Comparison of ENCODE assay signal across 34 cellular contexts in the genomic region with DNA sequence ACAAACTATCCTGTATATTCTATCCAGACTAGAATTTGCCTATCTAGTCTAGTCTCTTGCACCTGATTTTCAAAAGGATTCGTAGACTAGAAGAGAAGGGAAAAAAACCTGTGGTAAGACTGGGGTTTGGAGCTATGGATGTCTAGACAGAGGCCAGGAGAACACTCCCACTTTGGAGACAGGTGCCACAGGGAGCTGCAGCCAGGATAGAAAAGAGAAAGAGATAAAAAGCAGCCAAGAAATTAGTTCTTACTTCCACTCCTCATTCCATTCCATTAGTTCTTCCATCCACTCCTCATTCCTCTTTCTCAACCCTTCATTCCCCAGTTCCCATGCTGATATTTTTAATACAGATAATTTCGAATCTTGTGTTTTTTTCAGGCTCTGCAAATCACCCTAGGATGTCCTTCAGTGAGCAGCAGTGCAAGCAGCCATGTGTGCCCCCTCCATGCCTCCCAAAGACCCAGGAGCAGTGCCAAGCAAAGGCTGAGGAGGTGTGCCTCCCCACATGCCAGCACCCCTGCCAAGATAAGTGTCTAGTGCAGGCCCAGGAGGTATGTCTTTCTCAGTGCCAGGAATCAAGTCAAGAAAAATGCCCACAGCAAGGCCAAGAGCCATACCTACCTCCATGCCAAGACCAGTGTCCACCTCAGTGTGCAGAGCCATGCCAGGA. TPM values are rescaled to one million over a fixed set of nuclear protein-coding genes. Genes with fewer than 3 reads are reported as not detected.
"Had no signal": no experiment of that assay in that cellular context is flagged by ENCODE, and none has a peak within 500 bp of the region (broad histone marks: within the 10 kb centered on the region; RNA-seq: fewer than 3 reads in every experiment).

No MANE protein-coding gene starts in this region.

- H3K9me3 ChIP-seq: colonic mucosa, esophagus squamous epithelium, gastrocnemius medialis, heart right ventricle, left lung, lower lobe of right lung, mucosa of descending colon had no signal

- DNase-seq: colonic mucosa; cortex of kidney; effector CD8-positive, alpha-beta T cell; effector memory CD8-positive, alpha-beta T cell; endodermal cell; erythroblast; esophagus squamous epithelium; foreskin fibroblast; foreskin melanocyte; gastrocnemius medialis; glutamatergic neuron; head of caudate nucleus; heart right ventricle; hippocampal formation; left cardiac atrium; left lung; left ventricle myocardium superior; lower lobe of right lung; mesenchymal stem cell; mucosa of descending colon; naive B cell had no signal

- H3K4me1 Mint-ChIP-seq: endodermal cell had no signal

- H3K27me3 ChIP-seq: colonic mucosa, esophagus squamous epithelium, gastrocnemius medialis had no signal

- H3K4me3 Mint-ChIP-seq: dendritic cell treated with granulocyte-macrophage colony-stimulating factor and Interleukin-4, amounts not matched to agents 40 ng/mL and 50 ng/mL, for 4 days; effector memory CD8-positive, alpha-beta T cell; endodermal cell; mesothelial cell of epicardium had no signal

- H3K27ac ChIP-seq: colonic mucosa, epithelial cell of prostate, esophagus squamous epithelium, gastrocnemius medialis, heart right ventricle, left lung, lower lobe of right lung had no signal

- FAIRE-seq: endometrium, islet of Langerhans had no signal

- H3K36me3 ChIP-seq: colonic mucosa, esophagus squamous epithelium, gastrocnemius medialis, heart right ventricle, left lung, lower lobe of right lung had no signal

- H3K9me3 Mint-ChIP-seq: dendritic cell treated with granulocyte-macrophage colony-stimulating factor and Interleukin-4, amounts not matched to agents 40 ng/mL and 50 ng/mL, for 4 days; effector memory CD8-positive, alpha-beta T cell; endodermal cell; mesothelial cell of epicardium had no signal

- H3K36me3 Mint-ChIP-seq: mesothelial cell of epicardium, naive B cell had no signal

- H3K27ac Mint-ChIP-seq: dendritic cell treated with granulocyte-macrophage colony-stimulating factor and Interleukin-4, amounts not matched to agents 40 ng/mL and 50 ng/mL, for 4 days; effector memory CD8-positive, alpha-beta T cell; endodermal cell; mesothelial cell of epicardium; naive B cell had no signal

- H3K4me1 ChIP-seq: colonic mucosa, gastrocnemius medialis, heart right ventricle, left lung, lower lobe of right lung had no signal

- H3K4me3 ChIP-seq: colonic mucosa, esophagus squamous epithelium, gastrocnemius medialis, heart right ventricle, left lung, lower lobe of right lung, mucosa of descending colon had no signal

RNA-seq across cellular contexts. Expression of gene PRR9, which starts 0.5 kb away (rescaled TPM):
- total RNA-seq: colonic mucosa, endodermal cell, esophagus mucosa, esophagus squamous epithelium, gastrocnemius medialis, glomerular endothelial cell, heart right ventricle, kidney epithelial cell, left cardiac atrium, left lung, left ventricle myocardium superior, lower lobe of right lung, lung microvascular endothelial cell, mesenteric fat pad, mesothelial cell of epicardium, mucosa of descending colon, myocyte had no signal

RNA-seq across cellular contexts. Expression of gene LELP1, which starts 14.7 kb away (rescaled TPM):
- total RNA-seq: colonic mucosa, dermis microvascular lymphatic vessel endothelial cell, endodermal cell, esophagus mucosa, esophagus squamous epithelium, gastrocnemius medialis, glomerular endothelial cell, heart right ventricle, kidney epithelial cell, left cardiac atrium, left lung, left ventricle myocardium superior, lower leg skin, lower lobe of right lung, lung microvascular endothelial cell, mesenteric fat pad, mesothelial cell of epicardium, mucosa of descending colon, myocyte had no signal

RNA-seq across cellular contexts. Expression of gene LORICRIN, which starts 41.6 kb away (rescaled TPM):
- total RNA-seq: colonic mucosa, dermis microvascular lymphatic vessel endothelial cell, endodermal cell, esophagus mucosa, esophagus squamous epithelium, gastrocnemius medialis, glomerular endothelial cell, heart right ventricle, kidney epithelial cell, left cardiac atrium, left lung, left ventricle myocardium superior, lower lobe of right lung, lung microvascular endothelial cell, mesenteric fat pad, mesothelial cell of epicardium, mucosa of descending colon, myocyte had no signal
